2 cellular contexts compared by ENCODE assay signal in the genomic region with DNA sequence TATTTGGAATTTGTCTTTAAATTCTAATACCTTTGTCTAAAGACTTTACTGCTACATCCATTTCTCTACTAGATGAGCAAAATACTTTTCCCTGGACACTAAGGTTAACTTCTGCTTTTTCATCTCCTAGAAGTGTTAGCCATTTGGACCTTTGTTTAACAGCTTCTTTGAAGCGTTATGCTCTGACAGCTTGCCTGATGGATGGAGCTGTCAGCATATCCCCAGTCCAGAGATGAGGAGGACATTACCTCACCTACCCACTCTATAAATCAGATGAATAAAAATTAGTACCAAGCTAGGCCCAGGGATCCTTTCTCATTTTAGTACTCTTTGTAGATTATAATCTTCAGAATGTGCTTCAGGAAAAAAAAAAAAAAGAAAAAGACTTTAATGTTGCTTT.
TF ChIP-seq lines count a peak whose summit lies in the region.

No MANE protein-coding gene starts in this region.

TF ChIP-seq in K562, 482 proteins besides CTCF, POLR2A, EP300 and RAD21 (continued from another document):
- TF ChIP-seq, protein P1, sequence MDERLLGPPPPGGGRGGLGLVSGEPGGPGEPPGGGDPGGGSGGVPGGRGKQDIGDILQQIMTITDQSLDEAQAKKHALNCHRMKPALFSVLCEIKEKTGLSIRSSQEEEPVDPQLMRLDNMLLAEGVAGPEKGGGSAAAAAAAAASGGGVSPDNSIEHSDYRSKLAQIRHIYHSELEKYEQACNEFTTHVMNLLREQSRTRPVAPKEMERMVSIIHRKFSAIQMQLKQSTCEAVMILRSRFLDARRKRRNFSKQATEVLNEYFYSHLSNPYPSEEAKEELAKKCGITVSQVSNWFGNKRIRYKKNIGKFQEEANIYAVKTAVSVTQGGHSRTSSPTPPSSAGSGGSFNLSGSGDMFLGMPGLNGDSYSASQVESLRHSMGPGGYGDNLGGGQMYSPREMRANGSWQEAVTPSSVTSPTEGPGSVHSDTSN (CRISPR knock-in tag; IDR thresholded peaks at IDR 0.05; ENCODE audit: low read depth), result no peak
- TF ChIP-seq, protein P1 (tag; conservative IDR thresholded peaks at IDR 0.05; ENCODE audit: low read depth), result peak; percentile 88
- TF ChIP-seq, protein P2, sequence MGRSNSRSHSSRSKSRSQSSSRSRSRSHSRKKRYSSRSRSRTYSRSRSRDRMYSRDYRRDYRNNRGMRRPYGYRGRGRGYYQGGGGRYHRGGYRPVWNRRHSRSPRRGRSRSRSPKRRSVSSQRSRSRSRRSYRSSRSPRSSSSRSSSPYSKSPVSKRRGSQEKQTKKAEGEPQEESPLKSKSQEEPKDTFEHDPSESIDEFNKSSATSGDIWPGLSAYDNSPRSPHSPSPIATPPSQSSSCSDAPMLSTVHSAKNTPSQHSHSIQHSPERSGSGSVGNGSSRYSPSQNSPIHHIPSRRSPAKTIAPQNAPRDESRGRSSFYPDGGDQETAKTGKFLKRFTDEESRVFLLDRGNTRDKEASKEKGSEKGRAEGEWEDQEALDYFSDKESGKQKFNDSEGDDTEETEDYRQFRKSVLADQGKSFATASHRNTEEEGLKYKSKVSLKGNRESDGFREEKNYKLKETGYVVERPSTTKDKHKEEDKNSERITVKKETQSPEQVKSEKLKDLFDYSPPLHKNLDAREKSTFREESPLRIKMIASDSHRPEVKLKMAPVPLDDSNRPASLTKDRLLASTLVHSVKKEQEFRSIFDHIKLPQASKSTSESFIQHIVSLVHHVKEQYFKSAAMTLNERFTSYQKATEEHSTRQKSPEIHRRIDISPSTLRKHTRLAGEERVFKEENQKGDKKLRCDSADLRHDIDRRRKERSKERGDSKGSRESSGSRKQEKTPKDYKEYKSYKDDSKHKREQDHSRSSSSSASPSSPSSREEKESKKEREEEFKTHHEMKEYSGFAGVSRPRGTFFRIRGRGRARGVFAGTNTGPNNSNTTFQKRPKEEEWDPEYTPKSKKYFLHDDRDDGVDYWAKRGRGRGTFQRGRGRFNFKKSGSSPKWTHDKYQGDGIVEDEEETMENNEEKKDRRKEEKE (IDR thresholded peaks at IDR 0.05; ENCODE audit: borderline replicate concordance in 1 of 2, control insufficient read depth in 1 of 2, low read depth in 2 of 2, low read length in 1 of 2), result no peak

TF ChIP-seq in GM23338, 12 proteins besides CTCF, POLR2A, EP300 and RAD21 (continued from another document):
- TF ChIP-seq POLR2AphosphoS5 (IDR thresholded peaks at IDR 0.05; ENCODE audit: low read depth) (no peak), ZNF114 (CRISPR knock-in tag; IDR thresholded peaks at IDR 0.05) (no peak), STAT1 (IDR thresholded peaks at IDR 0.05; ENCODE audit: unreplicated experiment) (no peak), CREB1 (CRISPR knock-in tag; IDR thresholded peaks at IDR 0.05; ENCODE audit: low read depth) (no peak), JUNB (IDR thresholded peaks at IDR 0.05; ENCODE audit: unreplicated experiment) (no peak), ZNF331 (CRISPR knock-in tag; IDR thresholded peaks at IDR 0.05; ENCODE audit: low read depth) (no peak), EZH2phosphoT487 (IDR thresholded peaks at IDR 0.05; ENCODE audit: unreplicated experiment) (no peak), NANOG (IDR thresholded peaks at IDR 0.05; ENCODE audit: borderline replicate concordance) (no peak)
- TF ChIP-seq, protein P3, sequence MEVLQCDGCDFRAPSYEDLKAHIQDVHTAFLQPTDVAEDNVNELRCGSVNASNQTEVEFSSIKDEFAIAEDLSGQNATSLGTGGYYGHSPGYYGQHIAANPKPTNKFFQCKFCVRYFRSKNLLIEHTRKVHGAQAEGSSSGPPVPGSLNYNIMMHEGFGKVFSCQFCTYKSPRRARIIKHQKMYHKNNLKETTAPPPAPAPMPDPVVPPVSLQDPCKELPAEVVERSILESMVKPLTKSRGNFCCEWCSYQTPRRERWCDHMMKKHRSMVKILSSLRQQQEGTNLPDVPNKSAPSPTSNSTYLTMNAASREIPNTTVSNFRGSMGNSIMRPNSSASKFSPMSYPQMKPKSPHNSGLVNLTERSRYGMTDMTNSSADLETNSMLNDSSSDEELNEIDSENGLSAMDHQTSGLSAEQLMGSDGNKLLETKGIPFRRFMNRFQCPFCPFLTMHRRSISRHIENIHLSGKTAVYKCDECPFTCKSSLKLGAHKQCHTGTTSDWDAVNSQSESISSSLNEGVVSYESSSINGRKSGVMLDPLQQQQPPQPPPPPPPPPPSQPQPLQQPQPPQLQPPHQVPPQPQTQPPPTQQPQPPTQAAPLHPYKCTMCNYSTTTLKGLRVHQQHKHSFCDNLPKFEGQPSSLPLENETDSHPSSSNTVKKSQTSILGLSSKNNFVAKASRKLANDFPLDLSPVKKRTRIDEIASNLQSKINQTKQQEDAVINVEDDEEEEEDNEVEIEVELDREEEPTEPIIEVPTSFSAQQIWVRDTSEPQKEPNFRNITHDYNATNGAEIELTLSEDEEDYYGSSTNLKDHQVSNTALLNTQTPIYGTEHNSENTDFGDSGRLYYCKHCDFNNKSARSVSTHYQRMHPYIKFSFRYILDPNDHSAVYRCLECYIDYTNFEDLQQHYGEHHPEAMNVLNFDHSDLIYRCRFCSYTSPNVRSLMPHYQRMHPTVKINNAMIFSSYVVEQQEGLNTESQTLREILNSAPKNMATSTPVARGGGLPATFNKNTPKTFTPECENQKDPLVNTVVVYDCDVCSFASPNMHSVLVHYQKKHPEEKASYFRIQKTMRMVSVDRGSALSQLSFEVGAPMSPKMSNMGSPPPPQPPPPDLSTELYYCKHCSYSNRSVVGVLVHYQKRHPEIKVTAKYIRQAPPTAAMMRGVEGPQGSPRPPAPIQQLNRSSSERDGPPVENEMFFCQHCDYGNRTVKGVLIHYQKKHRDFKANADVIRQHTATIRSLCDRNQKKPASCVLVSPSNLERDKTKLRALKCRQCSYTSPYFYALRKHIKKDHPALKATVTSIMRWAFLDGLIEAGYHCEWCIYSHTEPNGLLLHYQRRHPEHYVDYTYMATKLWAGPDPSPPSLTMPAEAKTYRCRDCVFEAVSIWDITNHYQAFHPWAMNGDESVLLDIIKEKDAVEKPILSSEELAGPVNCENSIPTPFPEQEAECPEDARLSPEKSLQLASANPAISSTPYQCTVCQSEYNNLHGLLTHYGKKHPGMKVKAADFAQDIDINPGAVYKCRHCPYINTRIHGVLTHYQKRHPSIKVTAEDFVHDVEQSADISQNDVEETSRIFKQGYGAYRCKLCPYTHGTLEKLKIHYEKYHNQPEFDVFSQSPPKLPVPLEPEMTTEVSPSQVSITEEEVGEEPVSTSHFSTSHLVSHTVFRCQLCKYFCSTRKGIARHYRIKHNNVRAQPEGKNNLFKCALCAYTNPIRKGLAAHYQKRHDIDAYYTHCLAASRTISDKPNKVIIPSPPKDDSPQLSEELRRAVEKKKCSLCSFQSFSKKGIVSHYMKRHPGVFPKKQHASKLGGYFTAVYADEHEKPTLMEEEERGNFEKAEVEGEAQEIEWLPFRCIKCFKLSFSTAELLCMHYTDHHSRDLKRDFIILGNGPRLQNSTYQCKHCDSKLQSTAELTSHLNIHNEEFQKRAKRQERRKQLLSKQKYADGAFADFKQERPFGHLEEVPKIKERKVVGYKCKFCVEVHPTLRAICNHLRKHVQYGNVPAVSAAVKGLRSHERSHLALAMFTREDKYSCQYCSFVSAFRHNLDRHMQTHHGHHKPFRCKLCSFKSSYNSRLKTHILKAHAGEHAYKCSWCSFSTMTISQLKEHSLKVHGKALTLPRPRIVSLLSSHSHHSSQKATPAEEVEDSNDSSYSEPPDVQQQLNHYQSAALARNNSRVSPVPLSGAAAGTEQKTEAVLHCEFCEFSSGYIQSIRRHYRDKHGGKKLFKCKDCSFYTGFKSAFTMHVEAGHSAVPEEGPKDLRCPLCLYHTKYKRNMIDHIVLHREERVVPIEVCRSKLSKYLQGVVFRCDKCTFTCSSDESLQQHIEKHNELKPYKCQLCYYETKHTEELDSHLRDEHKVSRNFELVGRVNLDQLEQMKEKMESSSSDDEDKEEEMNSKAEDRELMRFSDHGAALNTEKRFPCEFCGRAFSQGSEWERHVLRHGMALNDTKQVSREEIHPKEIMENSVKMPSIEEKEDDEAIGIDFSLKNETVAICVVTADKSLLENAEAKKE (CRISPR knock-in tag; IDR thresholded peaks at IDR 0.05), result no peak
- TF ChIP-seq, protein P4, sequence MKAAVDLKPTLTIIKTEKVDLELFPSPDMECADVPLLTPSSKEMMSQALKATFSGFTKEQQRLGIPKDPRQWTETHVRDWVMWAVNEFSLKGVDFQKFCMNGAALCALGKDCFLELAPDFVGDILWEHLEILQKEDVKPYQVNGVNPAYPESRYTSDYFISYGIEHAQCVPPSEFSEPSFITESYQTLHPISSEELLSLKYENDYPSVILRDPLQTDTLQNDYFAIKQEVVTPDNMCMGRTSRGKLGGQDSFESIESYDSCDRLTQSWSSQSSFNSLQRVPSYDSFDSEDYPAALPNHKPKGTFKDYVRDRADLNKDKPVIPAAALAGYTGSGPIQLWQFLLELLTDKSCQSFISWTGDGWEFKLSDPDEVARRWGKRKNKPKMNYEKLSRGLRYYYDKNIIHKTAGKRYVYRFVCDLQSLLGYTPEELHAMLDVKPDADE (IDR thresholded peaks at IDR 0.05), result no peak
